In the genomic region with DNA sequence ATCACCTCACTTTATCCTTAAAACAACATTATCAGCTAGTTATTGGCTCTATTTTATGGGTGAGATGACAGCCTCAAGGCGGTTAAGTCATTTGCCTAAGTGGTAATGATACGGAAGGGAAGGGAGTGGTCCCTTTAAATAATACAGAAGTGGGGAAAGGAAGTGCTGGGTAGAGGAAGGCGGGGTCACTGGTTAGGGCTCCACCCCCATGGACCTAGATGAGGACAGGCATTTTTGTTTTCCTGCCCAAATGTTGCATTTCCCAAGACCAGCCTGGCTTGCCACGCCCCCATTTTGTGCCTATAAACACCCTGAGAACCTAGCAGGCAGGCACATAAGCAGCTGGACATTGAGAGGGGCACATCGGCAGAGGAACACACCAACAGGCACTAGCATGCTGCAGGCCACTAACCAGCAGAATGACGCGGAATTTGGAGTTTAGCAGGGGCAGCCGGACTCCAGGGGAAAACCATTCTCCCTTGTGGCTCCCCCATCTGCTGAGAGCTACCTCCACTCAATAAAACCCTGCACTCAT, we compare ENCODE assay signal across 1 cellular context.
TF ChIP-seq lines count a peak whose summit lies in the region.

No MANE protein-coding gene starts in this region.

TF ChIP-seq in HEK293, 187 proteins besides CTCF, POLR2A, EP300 and RAD21 (continued from another document):
- TF ChIP-seq TSHZ1 (tag by site-specific recombination; IDR thresholded peaks at IDR 0.05; ENCODE audit: borderline replicate concordance) (no peak), ZNF510 (tag by site-specific recombination; IDR thresholded peaks at IDR 0.05; ENCODE audit: insufficient replicate concordance) (no peak), HOXA7 (CRISPR knock-in tag; IDR thresholded peaks at IDR 0.05; ENCODE audit: borderline replicate concordance) (no peak), ZSCAN23 (tag by site-specific recombination; IDR thresholded peaks at IDR 0.05) (no peak), ZEB2 (tag by site-specific recombination; IDR thresholded peaks at IDR 0.05) (no peak), ZBTB7A (tag by site-specific recombination; IDR thresholded peaks at IDR 0.05; ENCODE audit: low read depth) (no peak), ZNF514 (tag by site-specific recombination; IDR thresholded peaks at IDR 0.05) (no peak), ZNF148 (tag by site-specific recombination; IDR thresholded peaks at IDR 0.05; ENCODE audit: borderline replicate concordance) (no peak)
TF ChIP-seq in HEK293: peak in this region for 48.
